Comparison of ENCODE assay signal across 1 cellular context in genomic region chr17:75404739-75405364, GRCh38.
A peak's percentile ranks its signal among the peaks of the same experiment; 100 is the strongest.
TF ChIP-seq lines count a peak whose summit lies in the region.

No MANE protein-coding gene starts in this region.

TF ChIP-seq in HepG2, 621 proteins besides CTCF, POLR2A, EP300 and RAD21 (continued from another document and continues in another):
- TF ChIP-seq NFAT5 (CRISPR knock-in tag; IDR thresholded peaks at IDR 0.05) (no peak), GTF2F1 (IDR thresholded peaks at IDR 0.05; ENCODE audit: low read length) (no peak), ZNF749 (CRISPR knock-in tag; IDR thresholded peaks at IDR 0.05; ENCODE audit: borderline replicate concordance) (no peak), KMT2A (CRISPR knock-in tag; IDR thresholded peaks at IDR 0.05) (no peak), ZBTB8A (CRISPR knock-in tag; IDR thresholded peaks at IDR 0.05; ENCODE audit: borderline replicate concordance, low read depth) (no peak), HMGXB3 (CRISPR knock-in tag; IDR thresholded peaks at IDR 0.05; ENCODE audit: borderline replicate concordance) (no peak), ZNF143 (CRISPR knock-in tag; IDR thresholded peaks at IDR 0.05) (no peak), SP1 (IDR thresholded peaks at IDR 0.05) (no peak), SP1 (CRISPR knock-in tag; IDR thresholded peaks at IDR 0.05) (no peak), TERF1 (CRISPR knock-in tag; IDR thresholded peaks at IDR 0.05) (no peak), ZNF556 (CRISPR knock-in tag; IDR thresholded peaks at IDR 0.05; ENCODE audit: borderline replicate concordance) (no peak), ZNF337 (CRISPR knock-in tag; IDR thresholded peaks at IDR 0.05; ENCODE audit: borderline replicate concordance, low read depth) (no peak), ZFX (CRISPR knock-in tag; IDR thresholded peaks at IDR 0.05; ENCODE audit: low read depth) (0 out of 2 replicates have a peak, but pooled peaks have one; percentile 6), PATZ1 (CRISPR knock-in tag; IDR thresholded peaks at IDR 0.05) (0 out of 2 replicates have a peak, but pooled peaks have one; percentile 5), CSRNP2 (CRISPR knock-in tag; conservative IDR thresholded peaks at IDR 0.05; ENCODE audit: low read depth) (no peak), ZC3H4 (CRISPR knock-in tag; IDR thresholded peaks at IDR 0.05; ENCODE audit: borderline replicate concordance) (no peak), DZIP1 (CRISPR knock-in tag; IDR thresholded peaks at IDR 0.05) (peak; percentile 86; the same call in 1 of the 2 replicates), ZNF17 (CRISPR knock-in tag; IDR thresholded peaks at IDR 0.05) (no peak), SALL2 (CRISPR knock-in tag; IDR thresholded peaks at IDR 0.05) (no peak), MATR3 (CRISPR knock-in tag; IDR thresholded peaks at IDR 0.05) (no peak), HHEX (CRISPR knock-in tag; IDR thresholded peaks at IDR 0.05) (no peak), ZNF20 (CRISPR knock-in tag; IDR thresholded peaks at IDR 0.05) (peak; percentile 71; the same call in 1 of the 2 replicates), FUBP1 (CRISPR knock-in tag; IDR thresholded peaks at IDR 0.05; ENCODE audit: borderline replicate concordance) (no peak), ARID2 (CRISPR knock-in tag; IDR thresholded peaks at IDR 0.05; ENCODE audit: borderline replicate concordance) (peak; percentile 19; the same call in 1 of the 2 replicates), ZNF563 (CRISPR knock-in tag; IDR thresholded peaks at IDR 0.05) (0 out of 2 replicates have a peak, but pooled peaks have one; percentile 1), PITX1 (CRISPR knock-in tag; IDR thresholded peaks at IDR 0.05) (no peak), ZNF747 (CRISPR knock-in tag; IDR thresholded peaks at IDR 0.05; ENCODE audit: borderline replicate concordance) (no peak), ESRRA (CRISPR knock-in tag; IDR thresholded peaks at IDR 0.05; ENCODE audit: low read depth) (peak; percentile 11; the same call in 1 of the 2 replicates), RCOR2 (CRISPR knock-in tag; IDR thresholded peaks at IDR 0.05) (no peak), SIN3B (IDR thresholded peaks at IDR 0.05; ENCODE audit: low read length) (0 out of 2 replicates have a peak, but pooled peaks have one; percentile 14), SP140L (CRISPR knock-in tag; IDR thresholded peaks at IDR 0.05; ENCODE audit: borderline replicate concordance) (no peak), ZNF746 (CRISPR knock-in tag; IDR thresholded peaks at IDR 0.05) (no peak), BHLHE40 (IDR thresholded peaks at IDR 0.05; ENCODE audit: low read length) (no peak), SMARCE1 (IDR thresholded peaks at IDR 0.05; ENCODE audit: borderline replicate concordance) (no peak), ADNP (CRISPR knock-in tag; IDR thresholded peaks at IDR 0.05) (no peak), ZNF580 (CRISPR knock-in tag; IDR thresholded peaks at IDR 0.05; ENCODE audit: borderline replicate concordance, low read depth) (0 out of 2 replicates have a peak, but pooled peaks have one; percentile 17)
